In genomic region chr12:110520876-110521712, GRCh38 we compare ENCODE assay signal across 1 cellular context.
TF ChIP-seq lines count a peak whose summit lies in the region.
"Not testable (repeated sequence)": the region's sequence is repeated elsewhere in the genome, so short reads cannot be mapped to it uniquely, and the experiment has no call there.

No MANE protein-coding gene starts in this region.

TF ChIP-seq in K562, 482 proteins besides CTCF, POLR2A, EP300 and RAD21:
- TF ChIP-seq ZNF589 (CRISPR knock-in tag; IDR thresholded peaks at IDR 0.05; ENCODE audit: low read depth), result 0 out of 2 replicates have a peak, but pooled peaks have one; percentile 28
- peak; percentile 15 for TF ChIP-seq MEIS2 (IDR thresholded peaks at IDR 0.05; ENCODE audit: partially characterized antibody)
- TF ChIP-seq RFX1 (IDR thresholded peaks at IDR 0.05), result peak; percentile 25; the same call in 1 of the 2 replicates
- TF ChIP-seq ZBTB33 (CRISPR knock-in tag; IDR thresholded peaks at IDR 0.05), result peak; percentile 88
- peak; percentile 29; the same call in 1 of the 2 replicates for TF ChIP-seq ESRRA (IDR thresholded peaks at IDR 0.05; ENCODE audit: borderline replicate concordance, low read depth)
- peak; percentile 74 for TF ChIP-seq ATF3 (IDR thresholded peaks at IDR 0.05)
- TF ChIP-seq ATF3 (CRISPR knock-in tag; conservative IDR thresholded peaks at IDR 0.05); CEBPG (CRISPR knock-in tag; IDR thresholded peaks at IDR 0.05): not testable (repeated sequence)
- TF ChIP-seq TRIM24 (IDR thresholded peaks at IDR 0.05), result peak; percentile 25 to 46; a peak in 2 of 4 replicates
- 0 out of 2 replicates have a peak, but pooled peaks have one; percentile 15 for TF ChIP-seq SOX6 (IDR thresholded peaks at IDR 0.05)
- peak; percentile 37; the same call in 1 of the 2 replicates for TF ChIP-seq SMARCA4 (IDR thresholded peaks at IDR 0.05)
- TF ChIP-seq KLF1 (tag; IDR thresholded peaks at IDR 0.05), result 0 out of 2 replicates have a peak, but pooled peaks have one; percentile 32
- peak; percentile 54 to 88 for TF ChIP-seq CEBPG (tag; conservative IDR thresholded peaks at IDR 0.05 in 1 of 2, IDR thresholded peaks at IDR 0.05 in 1 of 2)
- peak; percentile 39; the same call in 1 of the 2 replicates for TF ChIP-seq ZNF766 (CRISPR knock-in tag; conservative IDR thresholded peaks at IDR 0.05)
- TF ChIP-seq ARID1B (IDR thresholded peaks at IDR 0.05), result 0 out of 2 replicates have a peak, but pooled peaks have one; percentile 9
- 0 out of 2 replicates have a peak, but pooled peaks have one; percentile 37 for TF ChIP-seq FOSL1 (tag; conservative IDR thresholded peaks at IDR 0.05)
- 0 out of 2 replicates have a peak, but pooled peaks have one; percentile 5 for TF ChIP-seq RHOXF2B (CRISPR knock-in tag; conservative IDR thresholded peaks at IDR 0.05)
- peak; percentile 27; the same call in 1 of the 2 replicates for TF ChIP-seq SMARCE1 (IDR thresholded peaks at IDR 0.05)
- TF ChIP-seq ZNF384 (IDR thresholded peaks at IDR 0.05; ENCODE audit: low read depth, low read length), result 0 out of 2 replicates have a peak, but pooled peaks have one; percentile 26
